ENCODE assay signal across 1 cellular context in genomic region chr3:9749663-9750555, GRCh38.
TF ChIP-seq lines count a peak whose summit lies in the region.

Gene OGG1 (plus strand): TSS chr3:9749952. CDS start chr3:9750287, 335 bp downstream.

TF ChIP-seq in HepG2, 621 proteins besides CTCF, POLR2A, EP300 and RAD21 (continued from another document and continues in another):
- peak; percentile 49 for TF ChIP-seq ZMYM4 (CRISPR knock-in tag; IDR thresholded peaks at IDR 0.05)
- TF ChIP-seq EEA1 (CRISPR knock-in tag; IDR thresholded peaks at IDR 0.05; ENCODE audit: borderline replicate concordance), result no peak
- TF ChIP-seq ZNF430 (CRISPR knock-in tag; IDR thresholded peaks at IDR 0.05), result no peak
- peak; percentile 83 for TF ChIP-seq ZNF761 (CRISPR knock-in tag; conservative IDR thresholded peaks at IDR 0.05)
- TF ChIP-seq ZNF646 (CRISPR knock-in tag; IDR thresholded peaks at IDR 0.05), result no peak
- no peak for TF ChIP-seq SKIL (CRISPR knock-in tag; IDR thresholded peaks at IDR 0.05; ENCODE audit: borderline replicate concordance)
- peak in 1 of 2 experiments; percentile 69; a peak in 2 of 4 replicates for TF ChIP-seq KLF16 (CRISPR knock-in tag; IDR thresholded peaks at IDR 0.05)
- TF ChIP-seq ZNF205 (CRISPR knock-in tag; IDR thresholded peaks at IDR 0.05), result no peak
- no peak for TF ChIP-seq CC2D1A (CRISPR knock-in tag; IDR thresholded peaks at IDR 0.05)
- no peak for TF ChIP-seq ZNF253 (CRISPR knock-in tag; IDR thresholded peaks at IDR 0.05; ENCODE audit: borderline replicate concordance)
- TF ChIP-seq ZNF746 (CRISPR knock-in tag; IDR thresholded peaks at IDR 0.05), result no peak
- TF ChIP-seq KLF6 (CRISPR knock-in tag; IDR thresholded peaks at IDR 0.05), result no peak; the same call in none of the 2 replicates
- TF ChIP-seq ZNF788 (CRISPR knock-in tag; IDR thresholded peaks at IDR 0.05; ENCODE audit: borderline replicate concordance), result no peak; the same call in 1 of the 2 replicates
- TF ChIP-seq KLF13 (CRISPR knock-in tag; IDR thresholded peaks at IDR 0.05), result peak; percentile 75; the same call in 1 of the 2 replicates
- no peak for TF ChIP-seq ZNF460 (CRISPR knock-in tag; IDR thresholded peaks at IDR 0.05; ENCODE audit: borderline replicate concordance)
- TF ChIP-seq USF2 (IDR thresholded peaks at IDR 0.05; ENCODE audit: low read depth, low read length), result no peak
- no peak for TF ChIP-seq USF2 (CRISPR knock-in tag; IDR thresholded peaks at IDR 0.05; ENCODE audit: borderline replicate concordance)
- TF ChIP-seq PHF21A (CRISPR knock-in tag; IDR thresholded peaks at IDR 0.05), result peak; percentile 49; the same call in 1 of the 2 replicates
- TF ChIP-seq KMT2B (CRISPR knock-in tag; IDR thresholded peaks at IDR 0.05), result peak; percentile 74
- TF ChIP-seq ARHGAP35 (CRISPR knock-in tag; IDR thresholded peaks at IDR 0.05; ENCODE audit: borderline replicate concordance), result no peak
- TF ChIP-seq PTBP1 (IDR thresholded peaks at IDR 0.05; ENCODE audit: low read depth, low read length, poor library complexity, severe bottlenecking), result peak; percentile 28
- TF ChIP-seq POGK (CRISPR knock-in tag; conservative IDR thresholded peaks at IDR 0.05), result no peak; the same call in 1 of the 2 replicates
- TF ChIP-seq CENPT (CRISPR knock-in tag; IDR thresholded peaks at IDR 0.05; ENCODE audit: low read depth), result no peak
- TF ChIP-seq ZBTB46 (CRISPR knock-in tag; IDR thresholded peaks at IDR 0.05; ENCODE audit: borderline replicate concordance), result no peak; the same call in 1 of the 2 replicates
- TF ChIP-seq MAX (IDR thresholded peaks at IDR 0.05), result peak; percentile 87
- TF ChIP-seq SIN3A (IDR thresholded peaks at IDR 0.05; ENCODE audit: borderline replicate concordance, low read depth, low read length), result peak; percentile 88; the same call in 1 of the 2 replicates
- TF ChIP-seq HIC2 (CRISPR knock-in tag; IDR thresholded peaks at IDR 0.05; ENCODE audit: low read depth), result peak; percentile 92
- TF ChIP-seq GPN1 (CRISPR knock-in tag; IDR thresholded peaks at IDR 0.05; ENCODE audit: borderline replicate concordance), result no peak
- TF ChIP-seq ZNF121 (CRISPR knock-in tag; IDR thresholded peaks at IDR 0.05), result peak; percentile 28; the same call in 1 of the 2 replicates
- TF ChIP-seq MED1 (CRISPR knock-in tag; IDR thresholded peaks at IDR 0.05), result peak; percentile 63
- TF ChIP-seq NFE2L2 (IDR thresholded peaks at IDR 0.05; ENCODE audit: low read length), result no peak
- TF ChIP-seq ZKSCAN8 (CRISPR knock-in tag; IDR thresholded peaks at IDR 0.05; ENCODE audit: borderline replicate concordance), result no peak
- no peak for TF ChIP-seq SRSF9 (IDR thresholded peaks at IDR 0.05; ENCODE audit: borderline replicate concordance, insufficient read depth, low read depth, low read length, poor library complexity, severe bottlenecking)
- TF ChIP-seq GTF2F1 (IDR thresholded peaks at IDR 0.05; ENCODE audit: low read length), result no peak
- no peak for TF ChIP-seq EZH2 (conservative IDR thresholded peaks at IDR 0.05; ENCODE audit: low read depth, low read length)
